In genomic region chr13:98962901-98963594, GRCh38 we compare ENCODE assay signal across 18 cellular contexts. TPM values are rescaled to one million over a fixed set of nuclear protein-coding genes. Genes with fewer than 3 reads are reported as not detected.
DNase-seq lines count a peak whose midpoint lies in the region; ATAC-seq, FAIRE-seq and TF ChIP-seq lines count a peak whose summit lies in the region.
"Had no signal": no experiment of that assay in that cellular context is flagged by ENCODE, and none has a peak within 500 bp of the region (broad histone marks: within the 10 kb centered on the region; RNA-seq: fewer than 3 reads in every experiment).

No MANE protein-coding gene starts in this region.

- H4K91ac ChIP-seq in mesenchymal stem cell (ENCODE audit: low read length): peak overlapping the region; percentile 67

- TF ChIP-seq POLR2A in H54 (IDR thresholded peaks at IDR 0.05; ENCODE audit: low read depth, low read length) (no peak), gastrocnemius medialis (IDR thresholded peaks at IDR 0.05) (no peak), adrenal gland (IDR thresholded peaks at IDR 0.05) (no peak)

- ATAC-seq in gastrocnemius medialis: no peak
- ATAC-seq: GM23338, HepG2 had no signal

- H3K27me3 ChIP-seq in mesenchymal stem cell (ENCODE audit: control insufficient read depth in 1 of 2, insufficient read depth in 1 of 2, low read length in 2 of 2) (no peaks in the 10 kb centered on the region), gastrocnemius medialis (no peaks in the 10 kb centered on the region), adrenal gland (no peaks in the 10 kb centered on the region)

- no peak overlapping the region for H3K27ac ChIP-seq in mesenchymal stem cell (ENCODE audit: low read length, poor library complexity, severe bottlenecking)
- peak overlapping the region; percentile 31 to 57 (median 44) for H3K27ac ChIP-seq in gastrocnemius medialis
- H3K27ac ChIP-seq in adrenal gland: peak overlapping the region in 2 of 5 donors; percentile 14 to 28
- H3K27ac ChIP-seq: C4-2B had no signal

- H3K4me2 ChIP-seq in mesenchymal stem cell (ENCODE audit: low read length, poor library complexity, severe bottlenecking): no peak overlapping the region
- H3K4me2 ChIP-seq: GM23338 had no signal

- peak overlapping the region; percentile 74 for H2BK15ac ChIP-seq in mesenchymal stem cell (ENCODE audit: low read depth, poor library complexity, severe bottlenecking)

- 98% methylated on average over 9 of the region's 9 CpGs for WGBS in mesenchymal stem cell
- WGBS in adrenal gland, 4 donors: 76 to 86% (median 80%) methylated on average over 8 to 9 of the region's 9 CpGs

- peak overlapping the region in 1 of 2 experiments; percentile 38 for H3K14ac ChIP-seq in mesenchymal stem cell (ENCODE audit: low read length in 2 of 2)

- H3K36me3 ChIP-seq in mesenchymal stem cell (ENCODE audit: control insufficient read depth in 1 of 2, insufficient read depth in 2 of 2, low read depth in 1 of 2, low read length in 2 of 2) (peaks cover 0 to 11% of the 10 kb centered on the region in 2 experiments), gastrocnemius medialis (no peaks in the 10 kb centered on the region), adrenal gland (replicated peaks in 1 of 2) (no peaks in the 10 kb centered on the region)

- H3K9me3 ChIP-seq in mesenchymal stem cell (ENCODE audit: control insufficient read depth, low read length): no peaks in the 10 kb centered on the region
- H3K9me3 ChIP-seq in gastrocnemius medialis: no peaks in the 10 kb centered on the region
- no peaks in the 10 kb centered on the region for H3K9me3 ChIP-seq in adrenal gland (replicated peaks in 1 of 3)

- no peak overlapping the region for H2BK120ac ChIP-seq in mesenchymal stem cell (ENCODE audit: low read depth, low read length)

- intact Hi-C loops in gastrocnemius medialis (cut with DNase I; ENCODE audit: low total_unique reads): no loop called here
- intact Hi-C loops in adrenal gland (cut with DNase I): no loop called here

- H3K4me1 ChIP-seq in mesenchymal stem cell (ENCODE audit: control insufficient read depth, insufficient read depth, low read depth, low read length) (peaks cover 12% of the 10 kb centered on the region), gastrocnemius medialis (peaks cover 3 to 61% of the 10 kb centered on the region in 2 donors), adrenal gland (replicated peaks in 1 of 2) (peaks cover 6 to 13% of the 10 kb centered on the region in 2 donors)

- peaks cover 60% of the 10 kb centered on the region for H3K79me1 ChIP-seq in mesenchymal stem cell (replicated peaks; ENCODE audit: low read length, poor library complexity, severe bottlenecking)

- peak overlapping the region; percentile 22 for H2AK5ac ChIP-seq in mesenchymal stem cell (ENCODE audit: low read length, severe bottlenecking)

- in situ Hi-C loops in astrocyte of the cerebellum (cut with HindIII; ENCODE audit: low sequenced_read_pairs): no loop called here
- in situ Hi-C loops in gastrocnemius medialis (cut with MboI; ENCODE audit: low sequenced_read_pairs in 4 of 4): no loop called here

- peak overlapping the region in 1 of 2 experiments; percentile 31 for H3K4ac ChIP-seq in mesenchymal stem cell (ENCODE audit: low read depth in 1 of 2, low read length in 2 of 2)

- no peak overlapping the region for H2BK5ac ChIP-seq in mesenchymal stem cell (ENCODE audit: low read depth, low read length, poor library complexity, severe bottlenecking)

- peak; percentile 45 for FAIRE-seq in H54 (lab: Jason Lieb, UNC)
- FAIRE-seq: HepG2 had no signal

- no peak overlapping the region for H3K23ac ChIP-seq in mesenchymal stem cell (ENCODE audit: low read length in 2 of 2)

- DNase-seq in H54 (ENCODE audit: insufficient read length, low spot score) (no peak), astrocyte of the cerebellum (ENCODE audit: low read depth) (peak; percentile 18), mesenchymal stem cell (no peak), gastrocnemius medialis (no peak), KG1 (lab: John Stamatoyannopoulos, UW) (no peak), adrenal gland (no peak), H4 (ENCODE audit: low spot score) (no peak)
- DNase-seq: DMS79; KBM-7; NCI-H1105 treated with DMSO at 0.1 percent for 48 hours; NCI-H1694; NCI-H2081 treated with DMSO at 0.1 percent for 48 hours; NCI-H510A; NCI-H748 treated with DMSO at 0.1 percent for 48 hours; NK-92 treated with Interleukin-12 subunit alpha and Interleukin-12 subunit beta, amount 100 ng/mL, for 24 hours had no signal

- peak overlapping the region; percentile 10 to 18 for H3K18ac ChIP-seq in mesenchymal stem cell (ENCODE audit: low read depth in 1 of 2, low read length in 2 of 2)

- TF ChIP-seq CTCF in astrocyte of the cerebellum (IDR thresholded peaks at IDR 0.05; ENCODE audit: low read depth, low read length, missing control alignments): no peak
- no peak for TF ChIP-seq CTCF in gastrocnemius medialis (IDR thresholded peaks at IDR 0.05 in 4 of 5, conservative IDR thresholded peaks at IDR 0.05 in 1 of 5)
- TF ChIP-seq CTCF in adrenal gland (IDR thresholded peaks at IDR 0.05): no peak

- no peak overlapping the region for H3K9ac ChIP-seq in mesenchymal stem cell (ENCODE audit: low read length)

- H2BK12ac ChIP-seq in mesenchymal stem cell (ENCODE audit: low read length in 2 of 2): peak overlapping the region; percentile 25 to 64

- no peak overlapping the region for H3K4me3 ChIP-seq in astrocyte of the cerebellum (ENCODE audit: low read depth, low read length)
- H3K4me3 ChIP-seq in mesenchymal stem cell (ENCODE audit: insufficient read depth in 1 of 2, low read depth in 1 of 2, low read length in 2 of 2): no peak overlapping the region
- H3K4me3 ChIP-seq in gastrocnemius medialis: no peak overlapping the region
- H3K4me3 ChIP-seq in adrenal gland: no peak overlapping the region
- H3K4me3 ChIP-seq: GM23338 had no signal

- H2AFZ ChIP-seq in mesenchymal stem cell (ENCODE audit: low read depth, low read length): no peak overlapping the region
- H2AFZ ChIP-seq: GM23338 had no signal

- peak overlapping the region; percentile 61 for H4K8ac ChIP-seq in mesenchymal stem cell (ENCODE audit: low read length)

RNA-seq across cellular contexts. Expression of gene DOCK9, which starts 14.8 kb away (rescaled TPM):
- polyA plus RNA-seq in mesenchymal stem cell (2013, experiment 1 of 2): 22.0 TPM
- 20.8 TPM for polyA plus RNA-seq in mesenchymal stem cell (2013, experiment 2 of 2)
- total RNA-seq in gastrocnemius medialis (10 to 100 TPM; 31.4 to 46.7 (median 45.6) TPM), adrenal gland (10 to 100 TPM; 37.8 to 83.4 (median 55.5) TPM)
- 10 to 100 TPM; 16.2 to 40.8 (median 21.2) TPM for polyA plus RNA-seq in adrenal gland
- total RNA-seq in H4 (2014; rRNA removed; shearing (Covaris generic)): 2.3 and 22.8 TPM in 2 replicates
